In the genomic region with DNA sequence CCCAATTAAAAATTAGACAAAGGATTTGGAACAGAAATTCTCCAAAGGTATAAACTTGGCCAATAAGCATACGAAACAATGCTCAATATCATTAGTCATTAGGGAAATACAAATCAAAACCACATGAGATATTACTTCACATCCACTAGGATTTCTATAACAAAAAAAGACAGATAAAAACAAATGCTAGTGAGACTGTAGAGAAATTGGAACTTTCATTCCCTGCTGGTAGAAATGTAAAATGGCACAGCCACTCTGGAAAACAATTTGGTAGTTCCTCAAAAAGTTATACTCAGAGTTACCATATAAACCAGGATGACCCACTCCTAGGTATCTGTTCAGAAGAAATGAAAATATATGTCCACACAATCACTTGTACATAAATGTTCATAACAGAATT, we compare ENCODE assay signal across 22 cellular contexts.
DNase-seq lines count a peak whose midpoint lies in the region; ATAC-seq and TF ChIP-seq lines count a peak whose summit lies in the region.
"Had no signal": no experiment of that assay in that cellular context is flagged by ENCODE, and none has a peak within 500 bp of the region (broad histone marks: within the 10 kb centered on the region; RNA-seq: fewer than 3 reads in every experiment).

No MANE protein-coding gene starts in this region.

- peaks cover 9 to 30% (median 16%) of the 10 kb centered on the region in 3 donors for H3K4me1 ChIP-seq in esophagus squamous epithelium
- H3K4me1 ChIP-seq: colonic mucosa had no signal

- peak overlapping the region in 2 of 4 donors; percentile 35 to 77 for H3K27ac ChIP-seq in esophagus squamous epithelium
- H3K27ac ChIP-seq: colonic mucosa, HL-60, PC-9, upper lobe of left lung had no signal

- ATAC-seq in natural killer cell = no peak
- no peak for ATAC-seq in activated T-cell treated with anti-CD3 and anti-CD28 coated beads, Interleukin-2, amount 50 U/mL, for 4 hours
- ATAC-seq: effector memory CD8-positive, alpha-beta T cell; T-cell had no signal

- H3K27ac Mint-ChIP-seq in HFFc6 (no peak overlapping the region), neural crest cell (ENCODE audit: unreplicated experiment) (no peak overlapping the region), natural killer cell (peak overlapping the region in 1 of 2 donors; percentile 25)
- H3K27ac Mint-ChIP-seq: activated naive CD4-positive, alpha-beta T cell treated with anti-CD3 and anti-CD28 coated beads, Interleukin-2, amount 50 U/mL, for 24 hours; effector memory CD8-positive, alpha-beta T cell; T-cell had no signal

- no peak for DNase-seq in AG09319 (ENCODE audit: extremely low read depth, low read depth)
- no peak for DNase-seq in HFFc6
- no peak for DNase-seq in esophagus squamous epithelium (lab: John Stamatoyannopoulos, UW)
- no peak for DNase-seq in neural crest cell (ENCODE audit: low read depth, low spot score)
- DNase-seq in NCI-H345 (lab: John Stamatoyannopoulos, UW) = no peak
- no peak for DNase-seq in pons (ENCODE audit: low spot score)
- no peak for DNase-seq in natural killer cell
- no peak for DNase-seq in activated T-cell treated with anti-CD3 and anti-CD28 coated beads, Interleukin-2, amount 50 U/mL, for 4 hours
- DNase-seq: colonic mucosa; effector memory CD8-positive, alpha-beta T cell; GOT3; kidney; NCI-H1105; NCI-H2029 treated with DMSO at 0.1 percent for 48 hours; nucleus accumbens; PC-9; SHP77; stimulated activated CD4-positive, alpha-beta T cell treated with anti-CD3 and anti-CD28 coated beads, Interleukin-15, amount 100 ng/mL, for 24 hours; T-cell; upper lobe of left lung had no signal

- intact Hi-C loops in esophagus squamous epithelium (cut with DNase I) = no loop called here
- intact Hi-C loops in natural killer cell (cut with micrococcal nuclease) = no loop called here

- H3K36me3 Mint-ChIP-seq in HFFc6 (ENCODE audit: low read depth) = peaks cover 28% of the 10 kb centered on the region
- H3K36me3 Mint-ChIP-seq in neural crest cell (ENCODE audit: low read depth) = peaks cover 16% of the 10 kb centered on the region
- H3K36me3 Mint-ChIP-seq in natural killer cell = no peaks in the 10 kb centered on the region
- H3K36me3 Mint-ChIP-seq in activated T-cell treated with anti-CD3 and anti-CD28 coated beads, Interleukin-2, amount 50 U/mL, for 4 hours (ENCODE audit: insufficient read depth) = no peaks in the 10 kb centered on the region
- H3K36me3 Mint-ChIP-seq: activated naive CD4-positive, alpha-beta T cell treated with anti-CD3 and anti-CD28 coated beads, Interleukin-2, amount 50 U/mL, for 24 hours; T-cell had no signal

- H3K9me3 ChIP-seq in esophagus squamous epithelium = no peaks in the 10 kb centered on the region
- H3K9me3 ChIP-seq: colonic mucosa, upper lobe of left lung had no signal

- H3K27me3 Mint-ChIP-seq in HFFc6 (ENCODE audit: insufficient read depth) = peaks cover 2% of the 10 kb centered on the region; the same call in 1 of the 2 replicates
- H3K27me3 Mint-ChIP-seq in neural crest cell (ENCODE audit: low read depth) = no peaks in the 10 kb centered on the region
- H3K27me3 Mint-ChIP-seq in natural killer cell (ENCODE audit: low read depth in 2 of 2) = peaks cover 0 to 7% of the 10 kb centered on the region in 2 donors
- peaks cover 13% of the 10 kb centered on the region for H3K27me3 Mint-ChIP-seq in activated T-cell treated with anti-CD3 and anti-CD28 coated beads, Interleukin-2, amount 50 U/mL, for 4 hours (ENCODE audit: low read depth)

- H3K4me3 Mint-ChIP-seq in HFFc6 (no peak overlapping the region), neural crest cell (no peak overlapping the region), natural killer cell (no peak overlapping the region)
- no peak overlapping the region for H3K4me3 Mint-ChIP-seq in activated T-cell treated with anti-CD3 and anti-CD28 coated beads, Interleukin-2, amount 50 U/mL, for 4 hours
- H3K4me3 Mint-ChIP-seq: activated naive CD4-positive, alpha-beta T cell treated with anti-CD3 and anti-CD28 coated beads, Interleukin-2, amount 50 U/mL, for 24 hours; effector memory CD8-positive, alpha-beta T cell; T-cell had no signal

- H3K4me1 Mint-ChIP-seq in HFFc6 (ENCODE audit: low read depth) (0 out of 2 replicates have a peak, but pooled peaks cover 5% of the 10 kb centered on the region), neural crest cell (peaks cover 15% of the 10 kb centered on the region), natural killer cell (peaks cover 7 to 16% of the 10 kb centered on the region in 2 donors)
- H3K4me1 Mint-ChIP-seq in activated T-cell treated with anti-CD3 and anti-CD28 coated beads, Interleukin-2, amount 50 U/mL, for 4 hours (ENCODE audit: low read depth) = no peaks in the 10 kb centered on the region
- H3K4me1 Mint-ChIP-seq: activated naive CD4-positive, alpha-beta T cell treated with anti-CD3 and anti-CD28 coated beads, Interleukin-2, amount 50 U/mL, for 24 hours; T-cell had no signal

- H3K27me3 ChIP-seq in esophagus squamous epithelium = no peaks in the 10 kb centered on the region
- H3K27me3 ChIP-seq: colonic mucosa, upper lobe of left lung had no signal

- WGBS in esophagus squamous epithelium, 2 donors = 22 to 54% methylated on average over 1 of the region's 1 CpG

- TF ChIP-seq POLR2A in esophagus squamous epithelium (IDR thresholded peaks at IDR 0.05) = no peak

- H3K9me3 Mint-ChIP-seq in HFFc6 = no peaks in the 10 kb centered on the region; the same call in 1 of the 2 replicates
- H3K9me3 Mint-ChIP-seq in neural crest cell = peaks cover 6% of the 10 kb centered on the region
- peaks cover 0 to 3% of the 10 kb centered on the region in 2 donors for H3K9me3 Mint-ChIP-seq in natural killer cell
- H3K9me3 Mint-ChIP-seq in activated T-cell treated with anti-CD3 and anti-CD28 coated beads, Interleukin-2, amount 50 U/mL, for 4 hours = no peaks in the 10 kb centered on the region
- H3K9me3 Mint-ChIP-seq: activated naive CD4-positive, alpha-beta T cell treated with anti-CD3 and anti-CD28 coated beads, Interleukin-2, amount 50 U/mL, for 24 hours; effector memory CD8-positive, alpha-beta T cell; T-cell had no signal

- peak; percentile 31 for TF ChIP-seq CTCF in AG09319 (IDR thresholded peaks at IDR 0.05; ENCODE audit: low read depth, low read length)
- TF ChIP-seq CTCF in HFFc6 (IDR thresholded peaks at IDR 0.05) = peak; percentile 67
- peak in 4 of 6 experiments; percentile 15 to 49 (median 36) for TF ChIP-seq CTCF in esophagus squamous epithelium (IDR thresholded peaks at IDR 0.05)
- peak; percentile 42 for TF ChIP-seq CTCF in neural crest cell (conservative IDR thresholded peaks at IDR 0.05)
- no peak for TF ChIP-seq CTCF in natural killer cell (IDR thresholded peaks at IDR 0.05)

- peaks cover 0 to 12% (median 0%) of the 10 kb centered on the region in 3 donors for H3K36me3 ChIP-seq in esophagus squamous epithelium
- H3K36me3 ChIP-seq: colonic mucosa had no signal

- H3K4me3 ChIP-seq in esophagus squamous epithelium = no peak overlapping the region
- H3K4me3 ChIP-seq: colonic mucosa, PC-9, upper lobe of left lung had no signal
